ENCODE assay signal across 22 cellular contexts in genomic region chr6:56733298-56733697, GRCh38.
"Had no signal": no experiment of that assay in that cellular context is flagged by ENCODE, and none has a peak within 500 bp of the region (broad histone marks: within the 10 kb centered on the region; RNA-seq: fewer than 3 reads in every experiment).

No MANE protein-coding gene starts in this region.

- H3K9me3 ChIP-seq: mucosa of descending colon, spleen had no signal

- DNase-seq: activated CD4-positive, alpha-beta T cell treated with anti-CD3 and anti-CD28 coated beads for 1 hour; activated CD4-positive, alpha-beta T cell treated with anti-CD3 and anti-CD28 coated beads, Interleukin-2, amount 50 U/mL, for 4 hours; activated naive CD4-positive, alpha-beta T cell; activated naive CD8-positive, alpha-beta T cell treated with anti-CD3 and anti-CD28 coated beads, Interleukin-2, amount 10 ng/mL, durations not matched to agents 7 days and 5 days; activated T-cell treated with anti-CD3 and anti-CD28 coated beads for 4 hours; cortex of kidney; effector CD4-positive, alpha-beta T cell; foreskin melanocyte; head of caudate nucleus; mammary epithelial cell; mucosa of descending colon; naive thymus-derived CD8-positive, alpha-beta T cell; nucleus accumbens; right cardiac atrium; spleen; stimulated activated naive CD8-positive, alpha-beta T cell treated with anti-CD3 and anti-CD28 coated beads, Interleukin-15, amount 100 ng/mL, for 72 hours; T-cell; T-helper 9 cell had no signal

- ATAC-seq: naive thymus-derived CD8-positive, alpha-beta T cell; right cardiac atrium; stimulated activated naive CD8-positive, alpha-beta T cell treated with anti-CD3 and anti-CD28 coated beads, Interleukin-15, amount 100 ng/mL, for 72 hours; T-cell had no signal

- H3K36me3 Mint-ChIP-seq: naive thymus-derived CD8-positive, alpha-beta T cell; T-cell had no signal

- H3K36me3 ChIP-seq: spleen had no signal

- H3K27me3 Mint-ChIP-seq: brain; central memory CD8-positive, alpha-beta T cell; progenitor cell of endocrine pancreas; stimulated activated naive CD8-positive, alpha-beta T cell treated with anti-CD3 and anti-CD28 coated beads, Interleukin-15, amount 100 ng/mL, for 72 hours had no signal

- FAIRE-seq: islet of Langerhans had no signal

- H3K4me1 Mint-ChIP-seq: activated naive CD8-positive, alpha-beta T cell treated with anti-CD3 and anti-CD28 coated beads, Interleukin-2, amount 10 ng/mL, durations not matched to agents 7 days and 5 days; central memory CD8-positive, alpha-beta T cell; naive thymus-derived CD8-positive, alpha-beta T cell; stimulated activated naive CD8-positive, alpha-beta T cell treated with anti-CD3 and anti-CD28 coated beads, Interleukin-15, amount 100 ng/mL, for 72 hours; T-cell had no signal

- H3K4me3 Mint-ChIP-seq: activated naive CD8-positive, alpha-beta T cell treated with anti-CD3 and anti-CD28 coated beads, Interleukin-2, amount 10 ng/mL, durations not matched to agents 7 days and 5 days; brain; central memory CD8-positive, alpha-beta T cell; naive thymus-derived CD8-positive, alpha-beta T cell; stimulated activated naive CD8-positive, alpha-beta T cell treated with anti-CD3 and anti-CD28 coated beads, Interleukin-15, amount 100 ng/mL, for 72 hours; T-cell had no signal

- H3K27me3 ChIP-seq: spleen had no signal

- H3K9me3 Mint-ChIP-seq: activated naive CD8-positive, alpha-beta T cell treated with anti-CD3 and anti-CD28 coated beads, Interleukin-2, amount 10 ng/mL, durations not matched to agents 7 days and 5 days; brain; central memory CD8-positive, alpha-beta T cell; naive thymus-derived CD8-positive, alpha-beta T cell; stimulated activated naive CD8-positive, alpha-beta T cell treated with anti-CD3 and anti-CD28 coated beads, Interleukin-15, amount 100 ng/mL, for 72 hours; T-cell had no signal

- H3K27ac ChIP-seq: spleen had no signal

- H3K27ac Mint-ChIP-seq: activated naive CD8-positive, alpha-beta T cell treated with anti-CD3 and anti-CD28 coated beads, Interleukin-2, amount 10 ng/mL, durations not matched to agents 7 days and 5 days; brain; naive thymus-derived CD8-positive, alpha-beta T cell; stimulated activated naive CD8-positive, alpha-beta T cell treated with anti-CD3 and anti-CD28 coated beads, Interleukin-15, amount 100 ng/mL, for 72 hours; T-cell had no signal

- H3K4me3 ChIP-seq: mucosa of descending colon, spleen had no signal
